ENCODE assay signal across 9 cellular contexts in the genomic region with DNA sequence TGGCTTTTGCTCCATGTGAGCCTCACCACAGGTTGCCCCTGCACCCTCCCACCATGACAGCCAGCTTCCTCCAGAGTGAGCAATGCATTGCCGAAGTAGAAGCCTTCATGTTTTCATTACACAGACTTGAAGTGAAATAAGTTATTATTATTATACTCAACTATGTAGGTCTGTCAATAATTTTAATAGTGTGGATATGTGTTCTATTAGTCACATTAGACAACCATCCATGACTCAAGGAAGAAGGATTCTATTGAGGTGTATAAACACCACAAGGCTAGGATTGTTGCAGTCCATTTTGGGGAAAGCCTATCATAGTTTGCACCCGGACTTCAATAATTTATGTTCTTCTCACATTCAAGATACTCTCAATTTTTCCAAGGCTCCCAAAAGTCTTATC.
"Had no signal": no experiment of that assay in that cellular context is flagged by ENCODE, and none has a peak within 500 bp of the region (broad histone marks: within the 10 kb centered on the region; RNA-seq: fewer than 3 reads in every experiment).

No MANE protein-coding gene starts in this region.

- H3K9me3 ChIP-seq: HAP-1 had no signal

- ATAC-seq: HCT116, K562 had no signal

- H2AFZ ChIP-seq: GM23248 had no signal

- H3K4me1 ChIP-seq: HAP-1 had no signal

- H3K4me3 ChIP-seq: GM23248, HAP-1, K562 had no signal

- H3K9ac ChIP-seq: GM23248 had no signal

- H3K27ac ChIP-seq: GM23248, HL-60 had no signal

- DNase-seq: GM23248, GOT3, H7, HFFc6, IMR-90 had no signal

- H3K36me3 ChIP-seq: HAP-1 had no signal
